12 cellular contexts compared by ENCODE assay signal in the genomic region with DNA sequence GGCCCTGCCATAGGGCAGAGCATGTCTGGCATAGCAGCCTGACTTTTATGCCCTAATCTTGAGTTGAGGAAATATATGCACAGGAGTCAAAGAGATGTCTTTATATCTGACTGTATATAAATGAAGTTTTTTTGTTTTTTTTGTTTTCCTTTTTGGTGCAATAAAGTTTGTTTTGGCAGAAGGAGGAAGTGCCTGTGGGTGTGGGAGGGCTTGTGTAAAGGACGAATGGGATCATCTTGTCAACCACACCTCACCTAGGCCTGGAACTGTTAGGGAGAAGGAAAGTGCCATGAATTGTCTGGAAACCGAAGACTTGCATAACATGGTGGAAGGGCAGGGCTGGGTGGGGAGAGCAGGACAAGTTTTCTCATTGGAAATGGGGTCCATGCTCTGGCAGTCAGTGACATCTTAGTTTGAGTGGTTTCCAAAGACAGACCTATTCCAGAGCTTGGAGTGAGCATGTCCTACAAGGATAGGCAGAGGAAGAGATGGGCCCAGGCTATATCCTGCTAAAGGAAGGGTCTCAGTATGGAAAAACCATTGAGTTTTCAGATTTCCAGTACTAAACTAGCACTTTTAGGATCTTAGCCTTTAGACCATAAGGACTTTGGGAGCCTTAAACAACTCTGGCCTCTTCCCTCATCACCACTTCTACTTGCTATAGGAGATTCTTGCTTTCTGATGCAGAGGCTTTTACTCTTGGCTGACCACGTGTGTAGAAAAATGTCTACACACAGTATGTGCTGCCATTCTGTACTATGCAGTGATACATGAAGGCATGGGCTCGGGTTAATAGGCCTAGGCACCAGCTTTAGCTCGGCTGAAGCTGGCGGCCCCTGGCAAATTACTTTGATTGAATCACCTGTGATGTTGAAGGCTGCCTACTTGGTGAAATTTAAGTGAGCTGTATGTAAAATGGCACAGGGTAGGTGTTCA. TPM values are rescaled to one million over a fixed set of nuclear protein-coding genes. Genes with fewer than 3 reads are reported as not detected.
DNase-seq lines count a peak whose midpoint lies in the region; ATAC-seq and TF ChIP-seq lines count a peak whose summit lies in the region.
"Had no signal": no experiment of that assay in that cellular context is flagged by ENCODE, and none has a peak within 500 bp of the region (broad histone marks: within the 10 kb centered on the region; RNA-seq: fewer than 3 reads in every experiment).

No MANE protein-coding gene starts in this region.

- no peak overlapping the region for H3K18ac ChIP-seq in mesenchymal stem cell (ENCODE audit: low read depth in 1 of 2, low read length in 2 of 2)

- H3K36me3 ChIP-seq in BLaER1 (peaks cover 100% of the 10 kb centered on the region), GM23338 (ENCODE audit: insufficient read depth) (peaks cover 55% of the 10 kb centered on the region), mesenchymal stem cell (ENCODE audit: control insufficient read depth in 1 of 2, insufficient read depth in 2 of 2, low read depth in 1 of 2, low read length in 2 of 2) (peaks cover 66 to 99% of the 10 kb centered on the region in 2 experiments)

- H3K36me3 Mint-ChIP-seq in GM23338 (ENCODE audit: low read depth), result peaks cover 84% of the 10 kb centered on the region
- H3K36me3 Mint-ChIP-seq in activated T-helper 17 cell treated with anti-CD3 and anti-CD28 coated beads, Interleukin-2, amount 50 U/mL, for 72 hours (ENCODE audit: low read depth), result peaks cover 100% of the 10 kb centered on the region

- H3K23ac ChIP-seq in mesenchymal stem cell (ENCODE audit: low read length in 2 of 2), result no peak overlapping the region

- H2BK5ac ChIP-seq in mesenchymal stem cell (ENCODE audit: low read depth, low read length, poor library complexity, severe bottlenecking), result no peak overlapping the region

- ATAC-seq in GM23338, result no peak
- ATAC-seq in activated T-helper 17 cell treated with anti-CD3 and anti-CD28 coated beads, Interleukin-2, amount 50 U/mL, for 72 hours (replicated peaks), result no peak
- ATAC-seq in HG03565 (IDR thresholded peaks at IDR 0.05; ENCODE audit: unreplicated experiment), result no peak
- ATAC-seq in GM21723 (IDR thresholded peaks at IDR 0.05; ENCODE audit: unreplicated experiment), result no peak

- no peak overlapping the region for H3K4me3 Mint-ChIP-seq in GM23338
- H3K4me3 Mint-ChIP-seq in activated T-helper 17 cell treated with anti-CD3 and anti-CD28 coated beads, Interleukin-2, amount 50 U/mL, for 72 hours, result no peak overlapping the region
- H3K4me3 Mint-ChIP-seq: CD4-positive, alpha-beta memory T cell had no signal

- no peak overlapping the region for H4K8ac ChIP-seq in mesenchymal stem cell (ENCODE audit: low read length)

- H2BK120ac ChIP-seq in mesenchymal stem cell (ENCODE audit: low read depth, low read length), result no peak overlapping the region

- DNase-seq in GM23338 (ENCODE audit: low spot score) (no peak), mesenchymal stem cell (no peak), GM19238 (ENCODE audit: insufficient read length, low spot score) (no peak), occipital lobe (lab: John Stamatoyannopoulos, UW) (no peak)
- DNase-seq: CD4-positive, alpha-beta memory T cell; NCI-H1694 had no signal

- no peaks in the 10 kb centered on the region for H3K9me3 Mint-ChIP-seq in GM23338
- no peaks in the 10 kb centered on the region for H3K9me3 Mint-ChIP-seq in activated T-helper 17 cell treated with anti-CD3 and anti-CD28 coated beads, Interleukin-2, amount 50 U/mL, for 72 hours
- H3K9me3 Mint-ChIP-seq: CD4-positive, alpha-beta memory T cell had no signal

- peaks cover 45% of the 10 kb centered on the region for H3F3A ChIP-seq in GM23338 (replicated peaks; ENCODE audit: low read depth)

- H3K14ac ChIP-seq in mesenchymal stem cell (ENCODE audit: low read length in 2 of 2), result no peak overlapping the region

- H3K9ac ChIP-seq in BLaER1 (peak overlapping the region; percentile 5; the same call in 1 of the 2 replicates), mesenchymal stem cell (ENCODE audit: low read length) (no peak overlapping the region)

- no peak overlapping the region for H2BK15ac ChIP-seq in mesenchymal stem cell (ENCODE audit: low read depth, poor library complexity, severe bottlenecking)

- H3K4me1 Mint-ChIP-seq in GM23338, result 0 out of 3 replicates have a peak, but pooled peaks cover 3% of the 10 kb centered on the region
- H3K4me1 Mint-ChIP-seq in activated T-helper 17 cell treated with anti-CD3 and anti-CD28 coated beads, Interleukin-2, amount 50 U/mL, for 72 hours, result peaks cover 5% of the 10 kb centered on the region

- no peaks in the 10 kb centered on the region for H3K9me2 ChIP-seq in GM23338 (ENCODE audit: insufficient read depth)

- H3K27ac Mint-ChIP-seq in GM23338, result no peak overlapping the region
- peak overlapping the region; percentile 41 for H3K27ac Mint-ChIP-seq in activated T-helper 17 cell treated with anti-CD3 and anti-CD28 coated beads, Interleukin-2, amount 50 U/mL, for 72 hours

- H3K79me1 ChIP-seq in mesenchymal stem cell (replicated peaks; ENCODE audit: low read length, poor library complexity, severe bottlenecking), result peaks cover 15% of the 10 kb centered on the region

- H3K27me3 ChIP-seq in BLaER1, result no peaks in the 10 kb centered on the region
- no peaks in the 10 kb centered on the region for H3K27me3 ChIP-seq in GM23338 (ENCODE audit: insufficient read depth)
- H3K27me3 ChIP-seq in mesenchymal stem cell (ENCODE audit: control insufficient read depth in 1 of 2, insufficient read depth in 1 of 2, low read length in 2 of 2), result no peaks in the 10 kb centered on the region

- TF ChIP-seq CTCF in GM23338 (conservative IDR thresholded peaks at IDR 0.05; ENCODE audit: low read depth in 2 of 2), result no peak

- H3K27ac ChIP-seq in BLaER1 (no peak overlapping the region), GM23338 (ENCODE audit: low read depth) (peak overlapping the region; percentile 69), mesenchymal stem cell (ENCODE audit: low read length, poor library complexity, severe bottlenecking) (peak overlapping the region; percentile 22)

- H3K27me3 Mint-ChIP-seq in GM23338 (ENCODE audit: insufficient read depth, low read depth, poor library complexity), result no peaks in the 10 kb centered on the region
- H3K27me3 Mint-ChIP-seq in activated T-helper 17 cell treated with anti-CD3 and anti-CD28 coated beads, Interleukin-2, amount 50 U/mL, for 72 hours, result no peaks in the 10 kb centered on the region
- H3K27me3 Mint-ChIP-seq: CD4-positive, alpha-beta memory T cell had no signal

- H2AK5ac ChIP-seq in mesenchymal stem cell (ENCODE audit: low read length, severe bottlenecking), result no peak overlapping the region

- no peak overlapping the region for H2BK12ac ChIP-seq in mesenchymal stem cell (ENCODE audit: low read length in 2 of 2)

- WGBS in mesenchymal stem cell, result 99% methylated on average over 5 of the region's 6 CpGs

- H4K91ac ChIP-seq in mesenchymal stem cell (ENCODE audit: low read length), result no peak overlapping the region

- H3K9me3 ChIP-seq in BLaER1 (no peaks in the 10 kb centered on the region), mesenchymal stem cell (ENCODE audit: control insufficient read depth, low read length) (no peaks in the 10 kb centered on the region)

- peaks cover 93% of the 10 kb centered on the region for H4K20me1 ChIP-seq in BLaER1
- peaks cover 36% of the 10 kb centered on the region for H4K20me1 ChIP-seq in GM23338 (replicated peaks; ENCODE audit: insufficient read depth)

- H3K4ac ChIP-seq in mesenchymal stem cell (ENCODE audit: low read depth in 1 of 2, low read length in 2 of 2), result no peak overlapping the region

- H3K4me2 ChIP-seq in BLaER1 (peak overlapping the region; percentile 16), GM23338 (no peak overlapping the region), mesenchymal stem cell (ENCODE audit: low read length, poor library complexity, severe bottlenecking) (no peak overlapping the region)

- H3K4me1 ChIP-seq in BLaER1, result peaks cover 30% of the 10 kb centered on the region
- H3K4me1 ChIP-seq in GM23338 (ENCODE audit: insufficient read depth), result no peaks in the 10 kb centered on the region
- peaks cover 4% of the 10 kb centered on the region for H3K4me1 ChIP-seq in mesenchymal stem cell (ENCODE audit: control insufficient read depth, insufficient read depth, low read depth, low read length)

- H3K4me3 ChIP-seq in BLaER1, result no peak overlapping the region
- H3K4me3 ChIP-seq in GM23338, result no peak overlapping the region
- H3K4me3 ChIP-seq in mesenchymal stem cell (ENCODE audit: insufficient read depth in 1 of 2, low read depth in 1 of 2, low read length in 2 of 2), result no peak overlapping the region
- H3K4me3 ChIP-seq: skin epidermis had no signal

- H2AFZ ChIP-seq in GM23338, result no peak overlapping the region
- H2AFZ ChIP-seq in mesenchymal stem cell (ENCODE audit: low read depth, low read length), result no peak overlapping the region

- no peaks in the 10 kb centered on the region for H3K79me2 ChIP-seq in GM23338 (replicated peaks; ENCODE audit: insufficient read depth)

TF ChIP-seq in GM23338, 12 proteins besides CTCF, POLR2A, EP300 and RAD21 (continues in another document):
- no peak; the same call in 1 of the 2 replicates for TF ChIP-seq POLR2AphosphoS5 (IDR thresholded peaks at IDR 0.05; ENCODE audit: low read depth)

RNA-seq across cellular contexts. Expression of gene SNF8, which starts 15.5 kb away (rescaled TPM):
- total RNA-seq in GM23338 (2014; rRNA removed; shearing (Covaris generic)), result 88.5 and 114 TPM in 2 replicates
- 103 and 113 TPM in 2 replicates for polyA plus RNA-seq in GM23338 (2016; fragmentation: Nextera tagmentation; extraction: Ambion mirVana)
- total RNA-seq in activated T-helper 17 cell treated with anti-CD3 and anti-CD28 coated beads, Interleukin-2, amount 50 U/mL, for 72 hours, result 100 to 1,000 TPM in 1 of 2 donors, 10 to 100 TPM in 1; 62.7 to 127 TPM
- 126 TPM for polyA plus RNA-seq in mesenchymal stem cell (2013, experiment 1 of 2)
- polyA plus RNA-seq in mesenchymal stem cell (2013, experiment 2 of 2), result 126 TPM
- total RNA-seq in occipital lobe, result 38.4 TPM

RNA-seq across cellular contexts. Expression of gene UBE2Z, which starts 20.9 kb away (rescaled TPM):
- total RNA-seq in GM23338 (2014; rRNA removed; shearing (Covaris generic)), result 74.1 and 78.5 TPM in 2 replicates
- 30.1 and 34.1 TPM in 2 replicates for polyA plus RNA-seq in GM23338 (2016; fragmentation: Nextera tagmentation; extraction: Ambion mirVana)
- 100 to 1,000 TPM in 1 of 2 donors, 10 to 100 TPM in 1; 88.9 to 130 TPM for total RNA-seq in activated T-helper 17 cell treated with anti-CD3 and anti-CD28 coated beads, Interleukin-2, amount 50 U/mL, for 72 hours
- 74.4 TPM for polyA plus RNA-seq in mesenchymal stem cell (2013, experiment 1 of 2)
- 73.9 TPM for polyA plus RNA-seq in mesenchymal stem cell (2013, experiment 2 of 2)
- 60.0 TPM for total RNA-seq in occipital lobe

RNA-seq across cellular contexts. Expression of gene ATP5MC1, which starts 36.6 kb away (rescaled TPM):
- 123 and 157 TPM in 2 replicates for total RNA-seq in GM23338 (2014; rRNA removed; shearing (Covaris generic))
- polyA plus RNA-seq in GM23338 (2016; fragmentation: Nextera tagmentation; extraction: Ambion mirVana), result 450 and 456 TPM in 2 replicates
- 100 to 1,000 TPM in 1 of 2 donors, 10 to 100 TPM in 1; 71.3 to 101 TPM for total RNA-seq in activated T-helper 17 cell treated with anti-CD3 and anti-CD28 coated beads, Interleukin-2, amount 50 U/mL, for 72 hours
- polyA plus RNA-seq in mesenchymal stem cell (2013, experiment 1 of 2), result 132 TPM
- polyA plus RNA-seq in mesenchymal stem cell (2013, experiment 2 of 2), result 123 TPM
- 19.0 TPM for total RNA-seq in occipital lobe

RNA-seq across cellular contexts. Expression of gene GIP, which starts 39.3 kb away (rescaled TPM):
- not detected in 2 replicates for total RNA-seq in GM23338 (2014; rRNA removed; shearing (Covaris generic))
- 0.43 and 1.3 TPM in 2 replicates for polyA plus RNA-seq in GM23338 (2016; fragmentation: Nextera tagmentation; extraction: Ambion mirVana)
- total RNA-seq in activated T-helper 17 cell treated with anti-CD3 and anti-CD28 coated beads, Interleukin-2, amount 50 U/mL, for 72 hours, result not detected
- 0.23 TPM for polyA plus RNA-seq in mesenchymal stem cell (2013, experiment 1 of 2)
- 0.12 TPM for polyA plus RNA-seq in mesenchymal stem cell (2013, experiment 2 of 2)
- total RNA-seq in occipital lobe, result not detected
- total RNA-seq: CD4-positive, alpha-beta memory T cell; HT1080 had no signal
- polyA plus RNA-seq: CD4-positive, alpha-beta memory T cell had no signal
